9 cellular contexts compared by ENCODE assay signal in genomic region chr3:25910997-25911396, GRCh38.
DNase-seq lines count a peak whose midpoint lies in the region; ATAC-seq, FAIRE-seq and TF ChIP-seq lines count a peak whose summit lies in the region.
"Had no signal": no experiment of that assay in that cellular context is flagged by ENCODE, and none has a peak within 500 bp of the region (broad histone marks: within the 10 kb centered on the region; RNA-seq: fewer than 3 reads in every experiment).

No MANE protein-coding gene starts in this region.

- FAIRE-seq in K562 (lab: Jason Lieb, UNC) = peak; percentile 70

- no peaks in the 10 kb centered on the region for H4K20me1 ChIP-seq in PC-3 (ENCODE audit: low read length)
- H4K20me1 ChIP-seq in K562 (replicated peaks; ENCODE audit: control insufficient read depth, insufficient read depth, low read length) = no peaks in the 10 kb centered on the region

- TF ChIP-seq RAD21 in K562 (CRISPR knock-in tag; conservative IDR thresholded peaks at IDR 0.05 in 1 of 2, IDR thresholded peaks at IDR 0.05 in 1 of 2) = peak in 1 of 2 experiments; percentile 50; a peak in 3 of 4 replicates

- H3K27ac ChIP-seq in PC-3 (ENCODE audit: low read length) (no peak overlapping the region), K562 (ENCODE audit: extremely low read depth, low read depth, low read length) (no peak overlapping the region)

- H3K4me3 ChIP-seq in PC-3 (ENCODE audit: low read length) = no peak overlapping the region
- H3K4me3 ChIP-seq in K562 = no peak overlapping the region

- H3K4me1 Mint-ChIP-seq in natural killer cell = peaks cover 32 to 33% of the 10 kb centered on the region in 2 donors
- H3K4me1 Mint-ChIP-seq: activated B cell treated with CpG ODN at 0.5 μM for 24 hours had no signal

- H3K9me3 Mint-ChIP-seq in natural killer cell = no peaks in the 10 kb centered on the region
- H3K9me3 Mint-ChIP-seq: activated B cell treated with CpG ODN at 0.5 μM for 24 hours had no signal

- peak overlapping the region; percentile 95 to 98 for H3K27ac Mint-ChIP-seq in natural killer cell
- H3K27ac Mint-ChIP-seq: activated B cell treated with CpG ODN at 0.5 μM for 24 hours had no signal

- TF ChIP-seq POLR2A in K562 (conservative IDR thresholded peaks at IDR 0.05) = no peak

- H3K9me3 ChIP-seq in PC-3 (ENCODE audit: low read length) (no peaks in the 10 kb centered on the region), K562 (replicated peaks; ENCODE audit: control insufficient read depth, insufficient read depth, low read depth, low read length) (no peaks in the 10 kb centered on the region)

- H3K4me3 Mint-ChIP-seq in natural killer cell = peak overlapping the region; percentile 72
- H3K4me3 Mint-ChIP-seq: activated B cell treated with CpG ODN at 0.5 μM for 24 hours had no signal

- H3K36me3 Mint-ChIP-seq in natural killer cell = no peaks in the 10 kb centered on the region

- BruUV-seq in PC-3 (replicated peaks; lab: Mats Ljungman, UMichigan) (no TSS peak), K562 (replicated peaks; lab: Mats Ljungman, UMichigan) (no TSS peak)

- H3F3A ChIP-seq in PC-3 (ENCODE audit: low read length, unreplicated experiment) = no peaks in the 10 kb centered on the region

- H3K79me2 ChIP-seq in PC-3 (ENCODE audit: low read length) (no peaks in the 10 kb centered on the region), K562 (ENCODE audit: control insufficient read depth, insufficient read depth, low read length) (no peaks in the 10 kb centered on the region)

- H3K9me2 ChIP-seq in PC-3 (replicated peaks; ENCODE audit: low read length) = no peaks in the 10 kb centered on the region

- WGBS in K562 (ENCODE audit: insufficient coverage, low coverage, missing lambda C conversion rate) = 5% methylated on average over 4 of the region's 4 CpGs

- H3K9me1 ChIP-seq in K562 (ENCODE audit: control insufficient read depth, insufficient read depth, low read length) = no peaks in the 10 kb centered on the region

- H3K27me3 ChIP-seq in PC-3 (ENCODE audit: low read length) (0 out of 2 replicates have a peak, but pooled peaks cover 6% of the 10 kb centered on the region), K562 (ENCODE audit: control insufficient read depth in 2 of 2, insufficient read depth in 2 of 2, low read length in 2 of 2) (no peaks in the 10 kb centered on the region)

- H3K9ac ChIP-seq in PC-3 (ENCODE audit: low read length) (no peak overlapping the region), K562 (ENCODE audit: insufficient read depth in 1 of 2, low read depth in 2 of 2, low read length in 2 of 2) (no peak overlapping the region)

- in situ Hi-C loops in K562 (cut with MboI) = no loop called here

- CTCF ChIA-PET in PC-3 (lab: Charles Lee) (no interaction called here), K562 (lab: Yijun Ruan, JAX; ENCODE audit: low intra/inter-chr PET ratio) (no interaction called here)

- peak; percentile 72 for TF ChIP-seq CTCF in PC-3 (conservative IDR thresholded peaks at IDR 0.05; ENCODE audit: low read depth, low read length)
- TF ChIP-seq CTCF in K562 (IDR thresholded peaks at IDR 0.05 in 2 of 3, conservative IDR thresholded peaks at IDR 0.05 in 1 of 3; ENCODE audit: insufficient read depth in 2 of 3, low read depth in 1 of 3, low read length in 3 of 3) = peak; percentile 41 to 53 (median 53); a peak in 4 of 6 replicates
- peak; percentile 12 for TF ChIP-seq CTCF in natural killer cell (IDR thresholded peaks at IDR 0.05)

- H3K4me2 ChIP-seq in PC-3 (ENCODE audit: low read length) = no peak overlapping the region
- no peak overlapping the region for H3K4me2 ChIP-seq in K562 (ENCODE audit: insufficient read depth, low read length)

- POLR2A ChIA-PET in PC-3 (lab: Charles Lee; ENCODE audit: unreplicated experiment) = no interaction called here
- POLR2A ChIA-PET in K562 (lab: Yijun Ruan, JAX) = no interaction called here

- TF ChIP-seq EP300 in K562 (IDR thresholded peaks at IDR 0.05; ENCODE audit: low read length) = no peak

- H3K4me1 ChIP-seq in PC-3 (ENCODE audit: insufficient read depth, low read length) (peaks cover 9% of the 10 kb centered on the region), K562 (replicated peaks in 1 of 2; ENCODE audit: control insufficient read depth in 2 of 2, insufficient read depth in 2 of 2, low read length in 2 of 2) (no peaks in the 10 kb centered on the region)

- H3K36me3 ChIP-seq in PC-3 (ENCODE audit: low read depth, low read length) (no peaks in the 10 kb centered on the region), K562 (ENCODE audit: control insufficient read depth, insufficient read depth, low read length) (no peaks in the 10 kb centered on the region)

- intact Hi-C loops in PC-3 (cut with micrococcal nuclease) = no loop called here
- intact Hi-C loops in K562 (cut with micrococcal nuclease) = no loop called here
- intact Hi-C loops in natural killer cell (cut with micrococcal nuclease) = loop anchor here (1.0 to 5.0 kb wide), 2 partner anchors 124 to 263 kb away; no protein-coding TSS in a partner anchor

- peaks cover 0 to 3% of the 10 kb centered on the region in 2 donors for H3K27me3 Mint-ChIP-seq in natural killer cell (ENCODE audit: low read depth in 2 of 2)

- DNase-seq in activated CD4-positive, alpha-beta T cell treated with anti-CD3 and anti-CD28 coated beads for 24 hours (ENCODE audit: low read depth in 2 of 2) = peak; percentile 7 to 49
- DNase-seq in activated CD4-positive, alpha-beta T cell treated with anti-CD3 and anti-CD28 coated beads for 1 hour = no peak
- DNase-seq in PC-3 (peak; percentile 44), K562 (ENCODE audit: extremely low read depth in 1 of 4, low spot score in 3 of 4) (peak; percentile 23 to 66 (median 26)), natural killer cell (no peak)
- DNase-seq: activated B cell treated with CpG ODN at 0.5 μM for 24 hours had no signal

- ATAC-seq in PC-3 (no peak), K562 (peak; percentile 86), natural killer cell (no peak), GM18511 (IDR thresholded peaks at IDR 0.05; ENCODE audit: unreplicated experiment) (no peak), HG03469 (IDR thresholded peaks at IDR 0.05; ENCODE audit: unreplicated experiment) (no peak), HG02571 (IDR thresholded peaks at IDR 0.05; ENCODE audit: unreplicated experiment) (no peak)

- no peak overlapping the region for H2AFZ ChIP-seq in PC-3 (ENCODE audit: low read length)
- no peak overlapping the region for H2AFZ ChIP-seq in K562 (ENCODE audit: low read depth, low read length)

TF ChIP-seq in K562, 482 proteins besides CTCF, POLR2A, EP300 and RAD21:
- TF ChIP-seq GABPB1 (CRISPR knock-in tag; IDR thresholded peaks at IDR 0.05) (no peak), ZNF518B (CRISPR knock-in tag; IDR thresholded peaks at IDR 0.05) (no peak), CTCFL (IDR thresholded peaks at IDR 0.05; ENCODE audit: borderline replicate concordance, insufficient read depth, low read depth, low read length, poor library complexity, severe bottlenecking) (peak; percentile 52)

Comparison
In these comparisons a context has a peak if more than half of its experiments do, and no peak if none do; other contexts are left out.
1. DNase-seq: peak in activated CD4-positive, alpha-beta T cell treated with anti-CD3 and anti-CD28 coated beads for 24 hours (2 of 2), PC-3 (single experiment) and K562 (4 of 4); none in activated CD4-positive, alpha-beta T cell treated with anti-CD3 and anti-CD28 coated beads for 1 hour (single experiment) and natural killer cell (single experiment).
2. CTCF ChIP-seq: peak in every context shown above with its lines; median percentile 72 in PC-3; 53 in K562; 12 in natural killer cell.